20 cellular contexts compared by ENCODE assay signal in the genomic region with DNA sequence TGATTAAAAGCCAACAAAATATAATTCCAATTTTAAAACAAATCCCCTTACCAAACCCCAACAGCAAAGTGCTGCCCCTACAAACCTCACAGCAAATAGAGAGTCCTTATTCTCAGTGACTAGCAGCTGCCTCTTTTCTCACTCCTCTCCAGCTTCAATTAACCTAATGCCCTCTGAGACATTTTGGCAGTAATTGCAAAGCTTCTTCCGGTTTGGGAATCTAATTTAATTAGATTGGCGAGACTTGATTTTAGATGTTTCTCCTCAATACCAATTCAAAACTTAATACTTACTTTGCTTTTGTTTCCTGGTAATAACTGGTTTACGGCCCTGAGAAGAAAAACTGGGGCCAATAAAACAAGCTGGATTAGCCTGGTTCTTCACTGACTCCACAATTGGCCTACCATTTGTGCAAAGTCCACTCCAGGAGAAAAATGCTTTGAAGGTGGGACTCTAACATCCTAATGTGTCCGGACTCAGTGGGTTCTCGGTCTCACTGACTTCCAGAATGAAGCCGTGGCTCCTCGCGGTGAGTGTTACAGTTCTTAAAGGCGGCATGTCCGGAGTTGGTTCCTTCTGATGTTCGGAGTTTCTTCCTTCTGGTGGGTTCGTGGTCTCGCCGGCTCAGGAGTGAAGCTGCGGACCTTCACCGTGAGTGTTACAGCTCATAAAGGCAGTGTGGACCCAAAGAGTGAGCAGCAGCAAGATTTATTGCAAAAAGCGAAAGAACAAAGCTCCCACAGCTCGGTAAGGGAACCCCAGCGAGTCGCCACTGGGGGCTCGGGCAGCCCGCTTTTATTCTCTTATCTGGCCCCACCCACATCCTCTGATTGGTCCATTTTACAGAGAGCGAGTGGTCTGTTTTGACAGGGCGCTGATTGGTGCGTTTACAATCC. TPM values are rescaled to one million over a fixed set of nuclear protein-coding genes. Genes with fewer than 3 reads are reported as not detected.
DNase-seq lines count a peak whose midpoint lies in the region; ATAC-seq and TF ChIP-seq lines count a peak whose summit lies in the region.
"Had no signal": no experiment of that assay in that cellular context is flagged by ENCODE, and none has a peak within 500 bp of the region (broad histone marks: within the 10 kb centered on the region; RNA-seq: fewer than 3 reads in every experiment).

No MANE protein-coding gene starts in this region.

- DNase-seq in activated T-cell treated with anti-CD3 and anti-CD28 coated beads, Interleukin-2, amount 50 U/mL, for 72 hours: no peak
- no peak for DNase-seq in activated T-cell treated with anti-CD3 and anti-CD28 coated beads, Interleukin-2, amount 50 U/mL, for 48 hours
- DNase-seq in Peyer's patch (no peak), left colon (peak; percentile 40 to 54), right atrium auricular region (ENCODE audit: low spot score) (no peak)
- no peak for DNase-seq in stimulated activated naive B cell treated with anti-CD40 and anti-IgM and Interleukin-4, amounts not matched to agents 10 μg/mL and 1 μg/mL and 100 μg/mL, for 72 hours
- no peak for DNase-seq in activated CD8-positive, alpha-beta memory T cell treated with anti-CD3 and anti-CD28 coated beads, Interleukin-2, amount 50 U/mL, for 48 hours
- DNase-seq: ACHN; activated naive CD4-positive, alpha-beta T cell treated with anti-CD3 and anti-CD28 coated beads, Interleukin-2, amount 50 U/mL, for 16 hours; HCEC 1CT; heart left ventricle; immature natural killer cell; IMR-90; lower lobe of right lung; MG63; naive B cell; NCI-H187 treated with DMSO at 0.1 percent for 48 hours; NCI-H345 had no signal

- H3K9me3 ChIP-seq in Peyer's patch: no peaks in the 10 kb centered on the region
- no peaks in the 10 kb centered on the region for H3K9me3 ChIP-seq in right atrium auricular region
- H3K9me3 ChIP-seq: heart left ventricle, lower lobe of right lung, MG63 had no signal

- peaks cover 23% of the 10 kb centered on the region for H3K4me1 Mint-ChIP-seq in activated T-cell treated with anti-CD3 and anti-CD28 coated beads, Interleukin-2, amount 50 U/mL, for 72 hours (ENCODE audit: low read depth)
- peaks cover 16 to 22% of the 10 kb centered on the region in 2 donors for H3K4me1 Mint-ChIP-seq in stimulated activated naive B cell treated with anti-CD40 and anti-IgM and Interleukin-4, amounts not matched to agents 10 μg/mL and 1 μg/mL and 100 μg/mL, for 72 hours

- intact Hi-C loops in left colon (cut with DNase I, micrococcal nuclease): no loop called here

- H3K4me3 ChIP-seq in Peyer's patch (peak overlapping the region in 2 of 4 donors; percentile 22 to 33), right atrium auricular region (no peak overlapping the region)
- H3K4me3 ChIP-seq: heart left ventricle, lower lobe of right lung, MG63, smooth muscle cell had no signal

- H3K4me1 ChIP-seq in Peyer's patch: no peaks in the 10 kb centered on the region
- no peaks in the 10 kb centered on the region for H3K4me1 ChIP-seq in right atrium auricular region
- H3K4me1 ChIP-seq: lower lobe of right lung had no signal

- H3K9me3 Mint-ChIP-seq in activated T-cell treated with anti-CD3 and anti-CD28 coated beads, Interleukin-2, amount 50 U/mL, for 72 hours: no peaks in the 10 kb centered on the region
- H3K9me3 Mint-ChIP-seq in stimulated activated naive B cell treated with anti-CD40 and anti-IgM and Interleukin-4, amounts not matched to agents 10 μg/mL and 1 μg/mL and 100 μg/mL, for 72 hours: no peaks in the 10 kb centered on the region
- H3K9me3 Mint-ChIP-seq: immature natural killer cell, naive B cell had no signal

- H3K27me3 Mint-ChIP-seq in activated T-cell treated with anti-CD3 and anti-CD28 coated beads, Interleukin-2, amount 50 U/mL, for 72 hours (ENCODE audit: low read depth): no peaks in the 10 kb centered on the region
- no peaks in the 10 kb centered on the region for H3K27me3 Mint-ChIP-seq in stimulated activated naive B cell treated with anti-CD40 and anti-IgM and Interleukin-4, amounts not matched to agents 10 μg/mL and 1 μg/mL and 100 μg/mL, for 72 hours
- H3K27me3 Mint-ChIP-seq: naive B cell had no signal

- H3K27me3 ChIP-seq in Peyer's patch: no peaks in the 10 kb centered on the region
- no peaks in the 10 kb centered on the region for H3K27me3 ChIP-seq in right atrium auricular region
- H3K27me3 ChIP-seq: heart left ventricle, MG63 had no signal

- H3K4me3 Mint-ChIP-seq in activated T-cell treated with anti-CD3 and anti-CD28 coated beads, Interleukin-2, amount 50 U/mL, for 72 hours: no peak overlapping the region
- no peak overlapping the region for H3K4me3 Mint-ChIP-seq in stimulated activated naive B cell treated with anti-CD40 and anti-IgM and Interleukin-4, amounts not matched to agents 10 μg/mL and 1 μg/mL and 100 μg/mL, for 72 hours
- H3K4me3 Mint-ChIP-seq: immature natural killer cell, naive B cell had no signal

- no peaks in the 10 kb centered on the region for H3K36me3 Mint-ChIP-seq in activated T-cell treated with anti-CD3 and anti-CD28 coated beads, Interleukin-2, amount 50 U/mL, for 72 hours (ENCODE audit: insufficient read depth in 2 of 2)
- peaks cover 8 to 22% of the 10 kb centered on the region in 2 donors for H3K36me3 Mint-ChIP-seq in stimulated activated naive B cell treated with anti-CD40 and anti-IgM and Interleukin-4, amounts not matched to agents 10 μg/mL and 1 μg/mL and 100 μg/mL, for 72 hours
- H3K36me3 Mint-ChIP-seq: naive B cell had no signal

- peak overlapping the region in 3 of 4 donors; percentile 20 to 70 (median 40) for H3K27ac ChIP-seq in Peyer's patch
- no peak overlapping the region for H3K27ac ChIP-seq in right atrium auricular region
- H3K27ac ChIP-seq: heart left ventricle, lower lobe of right lung had no signal

- peak in 1 of 2 donors; percentile 26 for TF ChIP-seq POLR2A in Peyer's patch (IDR thresholded peaks at IDR 0.05)

- H3K36me3 ChIP-seq in Peyer's patch (peaks cover 0 to 8% (median 0%) of the 10 kb centered on the region in 3 donors), right atrium auricular region (no peaks in the 10 kb centered on the region)
- H3K36me3 ChIP-seq: MG63 had no signal

- peak overlapping the region; percentile 18 for H3K27ac Mint-ChIP-seq in activated T-cell treated with anti-CD3 and anti-CD28 coated beads, Interleukin-2, amount 50 U/mL, for 72 hours
- peak overlapping the region; percentile 14 for H3K27ac Mint-ChIP-seq in stimulated activated naive B cell treated with anti-CD40 and anti-IgM and Interleukin-4, amounts not matched to agents 10 μg/mL and 1 μg/mL and 100 μg/mL, for 72 hours

- TF ChIP-seq CTCF in Peyer's patch (IDR thresholded peaks at IDR 0.05): no peak
- TF ChIP-seq CTCF in right atrium auricular region (IDR thresholded peaks at IDR 0.05): no peak

- no peak for ATAC-seq in activated T-cell treated with anti-CD3 and anti-CD28 coated beads, Interleukin-2, amount 50 U/mL, for 72 hours (replicated peaks in 1 of 2)
- peak; percentile 88 for ATAC-seq in left colon
- no peak for ATAC-seq in stimulated activated naive B cell treated with anti-CD40 and anti-IgM and Interleukin-4, amounts not matched to agents 10 μg/mL and 1 μg/mL and 100 μg/mL, for 72 hours (replicated peaks)
- ATAC-seq in HG03521 (IDR thresholded peaks at IDR 0.05; ENCODE audit: unreplicated experiment): no peak
- ATAC-seq: heart left ventricle, lower lobe of right lung had no signal

RNA-seq across cellular contexts. Expression of gene SLC35F5, which starts 52.8 kb away (rescaled TPM):
- total RNA-seq in activated T-cell treated with anti-CD3 and anti-CD28 coated beads, Interleukin-2, amount 50 U/mL, for 72 hours: 10 to 100 TPM; 29.1 to 29.8 TPM
- 100 to 1,000 TPM in 3 of 4 donors, 10 to 100 TPM in 1; 49.5 to 211 (median 153) TPM for total RNA-seq in Peyer's patch
- 100 to 1,000 TPM; 130 to 132 TPM for total RNA-seq in left colon
- total RNA-seq in right atrium auricular region: 10 to 100 TPM; 38.7 to 54.3 TPM

Comparison
In these comparisons a context has a peak if more than half of its experiments do, and no peak if none do; other contexts are left out.
1. DNase-seq: peak in left colon (2 of 2); none in activated T-cell treated with anti-CD3 and anti-CD28 coated beads, Interleukin-2, amount 50 U/mL, for 72 hours (0 of 2), activated T-cell treated with anti-CD3 and anti-CD28 coated beads, Interleukin-2, amount 50 U/mL, for 48 hours (0 of 2), Peyer's patch (0 of 3), stimulated activated naive B cell treated with anti-CD40 and anti-IgM and Interleukin-4, amounts not matched to agents 10 μg/mL and 1 μg/mL and 100 μg/mL, for 72 hours (single experiment), right atrium auricular region (single experiment) and activated CD8-positive, alpha-beta memory T cell treated with anti-CD3 and anti-CD28 coated beads, Interleukin-2, amount 50 U/mL, for 48 hours (single experiment).
2. H3K27ac ChIP-seq: peak in Peyer's patch (3 of 4); none in right atrium auricular region (0 of 2).